ENCODE assay signal across 8 cellular contexts in genomic region chr10:84194424-84195043, GRCh38. TPM values are rescaled to one million over a fixed set of nuclear protein-coding genes. Genes with fewer than 3 reads are reported as not detected.
DNase-seq lines count a peak whose midpoint lies in the region; ATAC-seq and TF ChIP-seq lines count a peak whose summit lies in the region.

Gene CDHR1, plus strand, starts transcription at chr10:84194537. Its CDS starts 224 bp downstream, at chr10:84194761.

- in situ Hi-C loops in Panc1 (cut with HindIII; ENCODE audit: low pct_unique_long_range_greater_than_20kb, low sequenced_read_pairs) = no loop called here

- POLR2A ChIA-PET in Panc1 (lab: Charles Lee) = no interaction called here

- intact Hi-C loops in Right ventricle myocardium inferior (cut with DNase I) = no loop called here
- intact Hi-C loops in cardiac septum (cut with DNase I) = loop anchor here (5.0 kb wide), 1 partner anchor 47 kb away; no protein-coding TSS in a partner anchor
- intact Hi-C loops in Panc1 (cut with micrococcal nuclease; ENCODE audit: unreplicated experiment) = no loop called here

- peaks cover 13% of the 10 kb centered on the region for H3K4me1 ChIP-seq in Panc1 (ENCODE audit: control insufficient read depth, insufficient read depth, low read length)

- CTCF ChIA-PET in Panc1 (lab: Charles Lee) = no interaction called here

- no peak for TF ChIP-seq CTCF in Panc1 (IDR thresholded peaks at IDR 0.05)

- no TSS peak for BruUV-seq in Panc1 (replicated peaks; lab: Mats Ljungman, UMichigan)

- H3K27ac ChIP-seq in Panc1 (ENCODE audit: low read length) = no peak within 1 kb of the TSS

- H3K9me3 ChIP-seq in Panc1 (ENCODE audit: control insufficient read depth, insufficient read depth, low read depth, low read length) = no peaks in the 10 kb centered on the region

- ATAC-seq in Right ventricle myocardium inferior = peak; percentile 49
- peak; percentile 75 for ATAC-seq in HG02981 (IDR thresholded peaks at IDR 0.05; ENCODE audit: unreplicated experiment)
- peak; percentile 43; the same call in 1 of the 2 replicates for ATAC-seq in Panc1
- ATAC-seq in left lobe of liver = peak; percentile 55

- peak within 1 kb of the TSS in 1 of 2 experiments; percentile 18; a peak in 2 of 4 replicates for H3K4me3 ChIP-seq in Panc1 (ENCODE audit: low read depth in 2 of 2, low read length in 2 of 2)

- peaks cover 41% of the 10 kb centered on the region for H3K27me3 ChIP-seq in Panc1 (ENCODE audit: control insufficient read depth, insufficient read depth, low read length)

- H3K36me3 ChIP-seq in Panc1 (ENCODE audit: control insufficient read depth, insufficient read depth, low read length) = no peaks in the 10 kb centered on the region

- DNase-seq in Right ventricle myocardium inferior (ENCODE audit: missing footprints) = peak; percentile 79
- DNase-seq in cardiac septum (ENCODE audit: low spot score) = no peak
- DNase-seq in Panc1 (ENCODE audit: low read depth, low spot score) = no peak
- peak; percentile 51 for DNase-seq in astrocyte of the hippocampus (ENCODE audit: low read depth, low spot score)
- no peak for DNase-seq in left lobe of liver (ENCODE audit: low spot score)
- peak; percentile 48 for DNase-seq in stimulated activated CD8-positive, alpha-beta memory T cell treated with anti-CD3 and anti-CD28 coated beads, Interleukin-12 subunit alpha, Interleukin-12 subunit beta, amount 100 ng/mL, for 4 hours (ENCODE audit: low read depth)
- DNase-seq in hepatic stellate cell (ENCODE audit: low spot score) = no peak

RNA-seq across cellular contexts. Expression of gene CDHR1, which starts in this region (rescaled TPM):
- 0.65 TPM for total RNA-seq in Right ventricle myocardium inferior
- total RNA-seq in cardiac septum = 1.3 TPM
- total RNA-seq in Panc1 (2021; ENCODE audit: unreplicated experiment) = 0.39 TPM
- not detected for polyA plus RNA-seq in Panc1 (2012; ENCODE audit: insufficient read length)
- 0.13 TPM for total RNA-seq in left lobe of liver

Comparison
In these comparisons a context has a peak if more than half of its experiments do, and no peak if none do; other contexts are left out.
1. Peak in DNase-seq and ATAC-seq in Right ventricle myocardium inferior; RNA of the gene not detected or under 1 TPM.
2. Peak in ATAC-seq in Panc1; RNA of the gene not detected or under 1 TPM.
3. Peak in ATAC-seq in left lobe of liver; RNA of the gene not detected or under 1 TPM.
4. DNase-seq: peak in astrocyte of the hippocampus (single experiment) and stimulated activated CD8-positive, alpha-beta memory T cell treated with anti-CD3 and anti-CD28 coated beads, Interleukin-12 subunit alpha, Interleukin-12 subunit beta, amount 100 ng/mL, for 4 hours (single experiment); none in cardiac septum (single experiment), Panc1 (single experiment), left lobe of liver (single experiment) and hepatic stellate cell (single experiment).
5. Peak in every context shown above with its lines, with median percentiles within 50 percentile points of each other: ATAC-seq.